8 cellular contexts compared by ENCODE assay signal in the genomic region with DNA sequence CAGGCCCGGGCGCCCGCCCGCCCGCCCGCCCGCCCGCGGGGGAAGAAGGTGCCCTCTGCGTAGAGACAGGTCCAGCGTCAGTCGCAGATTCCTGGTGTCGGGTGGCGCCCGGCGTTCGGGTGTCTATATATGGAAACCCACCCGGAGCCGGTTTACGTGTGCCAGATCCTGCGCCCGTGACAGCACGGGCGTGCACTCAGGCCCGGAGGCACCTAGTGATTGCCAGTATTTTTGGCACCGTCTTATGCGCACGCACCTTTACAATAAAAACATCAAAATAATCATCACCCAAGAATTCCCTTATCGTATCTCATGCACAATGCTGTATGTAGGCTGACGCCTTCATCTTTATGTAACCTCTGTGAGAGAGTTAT. TPM values are rescaled to one million over a fixed set of nuclear protein-coding genes. Genes with fewer than 3 reads are reported as not detected.
DNase-seq lines count a peak whose midpoint lies in the region; ATAC-seq and TF ChIP-seq lines count a peak whose summit lies in the region.

No MANE protein-coding gene starts in this region.

- H3K36me3 ChIP-seq in kidney epithelial cell (ENCODE audit: control insufficient read depth, insufficient read depth, low read length): no peaks in the 10 kb centered on the region

- peak; percentile 23 for ATAC-seq in HG02943 (IDR thresholded peaks at IDR 0.05; ENCODE audit: low read depth, unreplicated experiment)

- DNase-seq in NCI-H2227 (lab: John Stamatoyannopoulos, UW; ENCODE audit: unreplicated experiment) (peak; percentile 57), NCI-H2227 treated with DMSO at 0.1 percent for 48 hours (lab: John Stamatoyannopoulos, UW) (no peak), RPMI7951 (ENCODE audit: low read depth) (peak; percentile 54), cardiac fibroblast (ENCODE audit: low read depth in 2 of 2) (no peak), kidney epithelial cell (ENCODE audit: low read depth) (no peak), GDM1 (lab: John Stamatoyannopoulos, UW) (no peak)
- peak; percentile 21 for DNase-seq in stimulated activated CD4-positive, alpha-beta T cell treated with anti-CD3 and anti-CD28 coated beads, Interleukin-4, amount 100 ng/mL, for 1 hour

- TF ChIP-seq CTCF in cardiac fibroblast (IDR thresholded peaks at IDR 0.05; ENCODE audit: low read depth, low read length): no peak
- TF ChIP-seq CTCF in kidney epithelial cell (IDR thresholded peaks at IDR 0.05; ENCODE audit: insufficient read depth, low read length, poor library complexity, severe bottlenecking): no peak

- H3K27me3 ChIP-seq in kidney epithelial cell (ENCODE audit: control insufficient read depth, insufficient read depth, low read length): no peaks in the 10 kb centered on the region

- peak overlapping the region; percentile 63 to 73 for H3K4me3 ChIP-seq in cardiac fibroblast (replicated peaks in 1 of 2; ENCODE audit: low read depth in 2 of 2, low read length in 2 of 2)
- H3K4me3 ChIP-seq in kidney epithelial cell (ENCODE audit: low read depth, low read length): peak overlapping the region; percentile 90

RNA-seq across cellular contexts. Expression of gene SLC25A4, which starts 0.5 kb away (rescaled TPM):
- total RNA-seq in RPMI7951 (2014; rRNA removed; shearing (Covaris generic)): 9.0 and 13.3 TPM in 2 replicates
- total RNA-seq in kidney epithelial cell: 30.2 and 31.2 TPM in 2 replicates

Comparison
In these comparisons a context has a peak if more than half of its experiments do, and no peak if none do; other contexts are left out.
1. DNase-seq: peak in NCI-H2227 (single experiment), RPMI7951 (single experiment) and stimulated activated CD4-positive, alpha-beta T cell treated with anti-CD3 and anti-CD28 coated beads, Interleukin-4, amount 100 ng/mL, for 1 hour (single experiment); none in NCI-H2227 treated with DMSO at 0.1 percent for 48 hours (single experiment), cardiac fibroblast (0 of 2), kidney epithelial cell (single experiment) and GDM1 (single experiment).